8 cellular contexts compared by ENCODE assay signal in the genomic region with DNA sequence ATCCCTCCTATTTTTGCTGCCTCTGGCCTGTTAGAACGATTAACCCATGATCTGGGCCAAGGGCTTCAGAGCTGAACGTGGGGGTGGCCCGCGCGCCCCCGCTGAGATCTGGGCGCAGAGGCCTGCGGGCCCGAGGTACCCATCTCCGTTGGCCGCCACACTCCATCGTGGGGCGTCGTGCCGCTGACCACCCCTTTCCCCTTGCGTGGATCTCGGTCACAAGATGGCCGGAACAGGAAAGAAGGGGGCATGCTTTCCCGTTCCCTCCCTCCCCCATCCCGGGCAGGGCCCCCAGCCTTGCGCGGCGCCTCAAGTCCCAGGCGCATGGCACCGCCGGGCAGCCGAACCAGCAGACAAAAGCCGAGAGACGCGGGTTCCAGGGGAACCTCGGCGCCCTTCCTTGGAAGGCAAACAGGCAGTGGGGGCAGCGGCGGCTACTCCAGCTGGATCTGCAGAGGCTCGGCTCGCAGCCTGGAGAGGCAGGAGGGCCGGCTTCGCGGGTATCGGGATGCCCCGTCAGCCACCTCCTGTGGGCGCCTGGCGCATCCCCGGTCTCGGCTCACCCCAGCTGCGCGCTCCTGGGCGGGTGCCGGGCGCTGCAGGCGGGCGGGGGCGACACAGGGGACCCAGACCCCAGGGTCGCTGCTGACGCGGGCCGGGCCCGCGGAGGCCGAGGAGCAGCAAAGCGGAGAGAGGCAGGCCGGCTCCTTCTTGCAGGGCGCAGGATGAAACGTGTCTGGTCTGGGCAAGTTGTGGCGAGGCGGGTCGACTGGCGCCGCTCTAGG. TPM values are rescaled to one million over a fixed set of nuclear protein-coding genes. Genes with fewer than 3 reads are reported as not detected.
DNase-seq lines count a peak whose midpoint lies in the region; ATAC-seq and TF ChIP-seq lines count a peak whose summit lies in the region.

No MANE protein-coding gene starts in this region.

- TF ChIP-seq CTCF in left ventricle myocardium inferior (IDR thresholded peaks at IDR 0.05; ENCODE audit: borderline replicate concordance), result no peak
- TF ChIP-seq CTCF in OCI-LY7 (conservative IDR thresholded peaks at IDR 0.05; ENCODE audit: low read length), result no peak

- POLR2A ChIA-PET in OCI-LY7 (lab: Charles Lee), result no interaction called here

- peaks cover 40% of the 10 kb centered on the region for H3K4me1 ChIP-seq in left ventricle myocardium inferior
- no peaks in the 10 kb centered on the region for H3K4me1 ChIP-seq in OCI-LY7 (ENCODE audit: insufficient read depth, low read length, poor library complexity, severe bottlenecking)

- H3K36me3 Mint-ChIP-seq in activated T-helper 17 cell treated with anti-CD3 and anti-CD28 coated beads, Interleukin-2, amount 50 U/mL, for 72 hours (ENCODE audit: low read depth), result no peaks in the 10 kb centered on the region
- H3K36me3 Mint-ChIP-seq in T-helper 2 cell treated with Interferon-gamma antibody and Interleukin-4, amounts not matched to agents 5 μg/mL and 100 μg/mL, for 36 hours (ENCODE audit: low read depth), result no peaks in the 10 kb centered on the region

- H2AFZ ChIP-seq in OCI-LY7 (ENCODE audit: low read length), result no peak overlapping the region

- no peaks in the 10 kb centered on the region for H4K20me1 ChIP-seq in OCI-LY7 (ENCODE audit: insufficient read depth, low read length)

- H3K9me2 ChIP-seq in OCI-LY7 (ENCODE audit: insufficient read depth, low read length), result no peaks in the 10 kb centered on the region

- no peak overlapping the region for H3K27ac Mint-ChIP-seq in activated T-helper 17 cell treated with anti-CD3 and anti-CD28 coated beads, Interleukin-2, amount 50 U/mL, for 72 hours
- no peak overlapping the region for H3K27ac Mint-ChIP-seq in T-helper 2 cell treated with Interferon-gamma antibody and Interleukin-4, amounts not matched to agents 5 μg/mL and 100 μg/mL, for 36 hours

- no peaks in the 10 kb centered on the region for H3K36me3 ChIP-seq in left ventricle myocardium inferior
- no peaks in the 10 kb centered on the region for H3K36me3 ChIP-seq in OCI-LY7 (ENCODE audit: insufficient read depth, low read length)

- ATAC-seq in GM18511 (IDR thresholded peaks at IDR 0.05; ENCODE audit: unreplicated experiment) (peak; percentile 53), HG03571 (IDR thresholded peaks at IDR 0.05; ENCODE audit: unreplicated experiment) (peak; percentile 28)
- peak; percentile 21 for ATAC-seq in activated T-helper 17 cell treated with anti-CD3 and anti-CD28 coated beads, Interleukin-2, amount 50 U/mL, for 72 hours (replicated peaks)

- H3K4me2 ChIP-seq in OCI-LY7 (ENCODE audit: low read length), result no peak overlapping the region

- H3K4me1 Mint-ChIP-seq in activated T-helper 17 cell treated with anti-CD3 and anti-CD28 coated beads, Interleukin-2, amount 50 U/mL, for 72 hours, result no peaks in the 10 kb centered on the region
- peaks cover 6% of the 10 kb centered on the region for H3K4me1 Mint-ChIP-seq in T-helper 2 cell treated with Interferon-gamma antibody and Interleukin-4, amounts not matched to agents 5 μg/mL and 100 μg/mL, for 36 hours (ENCODE audit: low read depth)

- H3K4me3 Mint-ChIP-seq in activated T-helper 17 cell treated with anti-CD3 and anti-CD28 coated beads, Interleukin-2, amount 50 U/mL, for 72 hours, result peak overlapping the region; percentile 62
- H3K4me3 Mint-ChIP-seq in T-helper 2 cell treated with Interferon-gamma antibody and Interleukin-4, amounts not matched to agents 5 μg/mL and 100 μg/mL, for 36 hours, result no peak overlapping the region

- H3K9me3 Mint-ChIP-seq in activated T-helper 17 cell treated with anti-CD3 and anti-CD28 coated beads, Interleukin-2, amount 50 U/mL, for 72 hours, result no peaks in the 10 kb centered on the region
- H3K9me3 Mint-ChIP-seq in T-helper 2 cell treated with Interferon-gamma antibody and Interleukin-4, amounts not matched to agents 5 μg/mL and 100 μg/mL, for 36 hours, result no peaks in the 10 kb centered on the region

- no peaks in the 10 kb centered on the region for H3K9me3 ChIP-seq in left ventricle myocardium inferior (replicated peaks)
- H3K9me3 ChIP-seq in OCI-LY7 (ENCODE audit: low read length), result no peaks in the 10 kb centered on the region

- CTCF ChIA-PET in OCI-LY7 (lab: Charles Lee; ENCODE audit: unreplicated experiment), result no interaction called here

- H3K27ac ChIP-seq in left ventricle myocardium inferior (replicated peaks), result peak overlapping the region; percentile 76
- H3K27ac ChIP-seq in OCI-LY7 (ENCODE audit: low read depth, low read length, poor library complexity, severe bottlenecking), result no peak overlapping the region

- H3K27me3 ChIP-seq in left ventricle myocardium inferior (ENCODE audit: low read depth), result peaks cover 50% of the 10 kb centered on the region

- peaks cover 29% of the 10 kb centered on the region for H3K27me3 Mint-ChIP-seq in activated T-helper 17 cell treated with anti-CD3 and anti-CD28 coated beads, Interleukin-2, amount 50 U/mL, for 72 hours
- H3K27me3 Mint-ChIP-seq in T-helper 2 cell treated with Interferon-gamma antibody and Interleukin-4, amounts not matched to agents 5 μg/mL and 100 μg/mL, for 36 hours (ENCODE audit: low read depth), result peaks cover 46% of the 10 kb centered on the region

- no peaks in the 10 kb centered on the region for H3K79me2 ChIP-seq in OCI-LY7 (ENCODE audit: insufficient read depth, low read depth, low read length)

- DNase-seq in 8988T (peak; percentile 23), left ventricle myocardium inferior (peak; percentile 18), putamen (ENCODE audit: low spot score) (peak; percentile 21), OCI-LY7 (ENCODE audit: low spot score) (no peak)
- DNase-seq in T-helper 2 cell treated with Interferon-gamma antibody and Interleukin-4, amounts not matched to agents 5 μg/mL and 100 μg/mL, for 36 hours (ENCODE audit: low spot score), result no peak

- intact Hi-C loops in left ventricle myocardium inferior (cut with micrococcal nuclease) (no loop called here), OCI-LY7 (cut with micrococcal nuclease; ENCODE audit: unreplicated experiment) (no loop called here)

- H3K4me3 ChIP-seq in left ventricle myocardium inferior, result peak overlapping the region; percentile 78
- H3K4me3 ChIP-seq in OCI-LY7 (ENCODE audit: low read depth, low read length, poor library complexity, severe bottlenecking), result no peak overlapping the region

- BruUV-seq in OCI-LY7 (replicated peaks; lab: Mats Ljungman, UMichigan), result no TSS peak

RNA-seq across cellular contexts. Expression of a gene that starts 0.5 kb away (rescaled TPM):
- not detected for total RNA-seq in activated T-helper 17 cell treated with anti-CD3 and anti-CD28 coated beads, Interleukin-2, amount 50 U/mL, for 72 hours
- 3.8 TPM for total RNA-seq in left ventricle myocardium inferior
- total RNA-seq in OCI-LY7 (2014; rRNA removed; shearing (Covaris generic)), result not detected in 2 replicates
- not detected in 2 replicates for total RNA-seq in OCI-LY7 (2022)

RNA-seq across cellular contexts. Expression of a gene that starts 32.9 kb away (rescaled TPM):
- total RNA-seq in activated T-helper 17 cell treated with anti-CD3 and anti-CD28 coated beads, Interleukin-2, amount 50 U/mL, for 72 hours, result 10 to 100 TPM; 14.4 to 19.6 TPM
- total RNA-seq in left ventricle myocardium inferior (31.5 TPM), OCI-LY7 (2022) (10.0 and 11.1 TPM in 2 replicates)
- total RNA-seq in OCI-LY7 (2014; rRNA removed; shearing (Covaris generic)), result 5.0 and 5.4 TPM in 2 replicates

Comparison
In these comparisons a context has a peak if more than half of its experiments do, and no peak if none do; other contexts are left out.
1. DNase-seq: peak in 8988T (single experiment), left ventricle myocardium inferior (single experiment) and putamen (single experiment); none in OCI-LY7 (single experiment) and T-helper 2 cell treated with Interferon-gamma antibody and Interleukin-4, amounts not matched to agents 5 μg/mL and 100 μg/mL, for 36 hours (single experiment).
2. Peak in every context shown above with its lines, with median percentiles within 50 percentile points of each other: ATAC-seq.